In the genomic region with DNA sequence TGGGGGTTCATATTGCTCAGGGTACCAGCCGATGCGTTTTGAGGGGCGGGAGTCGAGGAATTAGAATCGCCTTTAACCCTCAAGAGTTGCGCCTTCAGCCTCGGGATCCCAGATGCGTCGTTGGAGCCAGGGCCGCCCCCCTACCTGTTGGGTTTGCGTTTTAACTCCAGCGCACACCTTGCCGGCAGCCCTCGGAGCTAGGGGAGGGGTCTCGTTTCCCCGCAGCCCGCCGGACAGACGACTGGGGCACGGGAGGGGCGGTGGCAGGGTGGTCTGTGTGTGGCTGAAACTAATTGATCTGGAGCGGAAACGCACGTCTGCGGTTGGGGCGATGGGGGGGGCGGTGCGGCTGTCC, we compare ENCODE assay signal across 1 cellular context.
TF ChIP-seq lines count a peak whose summit lies in the region.

No MANE protein-coding gene starts in this region.

TF ChIP-seq in WTC11, 78 proteins besides CTCF, POLR2A, EP300 and RAD21 (continued from another document):
- TF ChIP-seq ARID4B (CRISPR knock-in tag; IDR thresholded peaks at IDR 0.05; ENCODE audit: borderline replicate concordance): no peak
- TF ChIP-seq NFATC4 (CRISPR knock-in tag; IDR thresholded peaks at IDR 0.05): no peak
- TF ChIP-seq E2F1 (CRISPR knock-in tag; IDR thresholded peaks at IDR 0.05): 0 out of 2 replicates have a peak, but pooled peaks have one; percentile 22
- TF ChIP-seq NR1H2 (CRISPR knock-in tag; IDR thresholded peaks at IDR 0.05): no peak
- TF ChIP-seq, protein P1, sequence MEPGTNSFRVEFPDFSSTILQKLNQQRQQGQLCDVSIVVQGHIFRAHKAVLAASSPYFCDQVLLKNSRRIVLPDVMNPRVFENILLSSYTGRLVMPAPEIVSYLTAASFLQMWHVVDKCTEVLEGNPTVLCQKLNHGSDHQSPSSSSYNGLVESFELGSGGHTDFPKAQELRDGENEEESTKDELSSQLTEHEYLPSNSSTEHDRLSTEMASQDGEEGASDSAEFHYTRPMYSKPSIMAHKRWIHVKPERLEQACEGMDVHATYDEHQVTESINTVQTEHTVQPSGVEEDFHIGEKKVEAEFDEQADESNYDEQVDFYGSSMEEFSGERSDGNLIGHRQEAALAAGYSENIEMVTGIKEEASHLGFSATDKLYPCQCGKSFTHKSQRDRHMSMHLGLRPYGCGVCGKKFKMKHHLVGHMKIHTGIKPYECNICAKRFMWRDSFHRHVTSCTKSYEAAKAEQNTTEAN (CRISPR knock-in tag; IDR thresholded peaks at IDR 0.05): no peak
- peak; percentile 54; the same call in 1 of the 2 replicates for TF ChIP-seq PRDM15 (CRISPR knock-in tag; IDR thresholded peaks at IDR 0.05)
- TF ChIP-seq, protein P2, sequence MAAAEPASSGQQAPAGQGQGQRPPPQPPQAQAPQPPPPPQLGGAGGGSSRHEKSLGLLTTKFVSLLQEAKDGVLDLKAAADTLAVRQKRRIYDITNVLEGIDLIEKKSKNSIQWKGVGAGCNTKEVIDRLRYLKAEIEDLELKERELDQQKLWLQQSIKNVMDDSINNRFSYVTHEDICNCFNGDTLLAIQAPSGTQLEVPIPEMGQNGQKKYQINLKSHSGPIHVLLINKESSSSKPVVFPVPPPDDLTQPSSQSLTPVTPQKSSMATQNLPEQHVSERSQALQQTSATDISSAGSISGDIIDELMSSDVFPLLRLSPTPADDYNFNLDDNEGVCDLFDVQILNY (CRISPR knock-in tag; IDR thresholded peaks at IDR 0.05): no peak; the same call in 1 of the 2 replicates
- TF ChIP-seq, protein P3, sequence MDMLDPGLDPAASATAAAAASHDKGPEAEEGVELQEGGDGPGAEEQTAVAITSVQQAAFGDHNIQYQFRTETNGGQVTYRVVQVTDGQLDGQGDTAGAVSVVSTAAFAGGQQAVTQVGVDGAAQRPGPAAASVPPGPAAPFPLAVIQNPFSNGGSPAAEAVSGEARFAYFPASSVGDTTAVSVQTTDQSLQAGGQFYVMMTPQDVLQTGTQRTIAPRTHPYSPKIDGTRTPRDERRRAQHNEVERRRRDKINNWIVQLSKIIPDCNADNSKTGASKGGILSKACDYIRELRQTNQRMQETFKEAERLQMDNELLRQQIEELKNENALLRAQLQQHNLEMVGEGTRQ (CRISPR knock-in tag; IDR thresholded peaks at IDR 0.05): no peak
- no peak for TF ChIP-seq ATF6 (CRISPR knock-in tag; IDR thresholded peaks at IDR 0.05)
- TF ChIP-seq, protein P4, sequence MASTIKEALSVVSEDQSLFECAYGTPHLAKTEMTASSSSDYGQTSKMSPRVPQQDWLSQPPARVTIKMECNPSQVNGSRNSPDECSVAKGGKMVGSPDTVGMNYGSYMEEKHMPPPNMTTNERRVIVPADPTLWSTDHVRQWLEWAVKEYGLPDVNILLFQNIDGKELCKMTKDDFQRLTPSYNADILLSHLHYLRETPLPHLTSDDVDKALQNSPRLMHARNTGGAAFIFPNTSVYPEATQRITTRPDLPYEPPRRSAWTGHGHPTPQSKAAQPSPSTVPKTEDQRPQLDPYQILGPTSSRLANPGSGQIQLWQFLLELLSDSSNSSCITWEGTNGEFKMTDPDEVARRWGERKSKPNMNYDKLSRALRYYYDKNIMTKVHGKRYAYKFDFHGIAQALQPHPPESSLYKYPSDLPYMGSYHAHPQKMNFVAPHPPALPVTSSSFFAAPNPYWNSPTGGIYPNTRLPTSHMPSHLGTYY (CRISPR knock-in tag; IDR thresholded peaks at IDR 0.05): no peak
- TF ChIP-seq, protein P5, sequence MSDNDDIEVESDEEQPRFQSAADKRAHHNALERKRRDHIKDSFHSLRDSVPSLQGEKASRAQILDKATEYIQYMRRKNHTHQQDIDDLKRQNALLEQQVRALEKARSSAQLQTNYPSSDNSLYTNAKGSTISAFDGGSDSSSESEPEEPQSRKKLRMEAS (CRISPR knock-in tag; IDR thresholded peaks at IDR 0.05): no peak
- TF ChIP-seq FOXP4 (CRISPR knock-in tag; IDR thresholded peaks at IDR 0.05): peak; percentile 64; the same call in 1 of the 2 replicates
- TF ChIP-seq TP53 (CRISPR knock-in tag; IDR thresholded peaks at IDR 0.05): peak; percentile 42; the same call in 1 of the 2 replicates
- no peak for TF ChIP-seq HMGXB4 (CRISPR knock-in tag; IDR thresholded peaks at IDR 0.05)
